In genomic region chr10:8052970-8053445, GRCh38 we compare ENCODE assay signal across 8 cellular contexts. TPM values are rescaled to one million over a fixed set of nuclear protein-coding genes. Genes with fewer than 3 reads are reported as not detected.
DNase-seq lines count a peak whose midpoint lies in the region; ATAC-seq and TF ChIP-seq lines count a peak whose summit lies in the region.

No MANE protein-coding gene starts in this region.

- TF ChIP-seq CTCF in Loucy (conservative IDR thresholded peaks at IDR 0.05; ENCODE audit: low read length), result no peak
- TF ChIP-seq CTCF in osteoblast (IDR thresholded peaks at IDR 0.05; ENCODE audit: extremely low read depth, low read depth, low read length), result peak; percentile 29
- TF ChIP-seq CTCF in testis (IDR thresholded peaks at IDR 0.05), result no peak

- peak overlapping the region; percentile 85 for H3K4me2 ChIP-seq in Loucy (ENCODE audit: low read depth, low read length, poor library complexity, severe bottlenecking)
- H3K4me2 ChIP-seq in osteoblast (ENCODE audit: insufficient read depth, low read length), result peak overlapping the region; percentile 77

- TF ChIP-seq POLR2A in testis (IDR thresholded peaks at IDR 0.05), result no peak

- H3K4me1 ChIP-seq in CD8-positive, alpha-beta memory T cell (ENCODE audit: insufficient read depth, low read length), result peaks cover 59% of the 10 kb centered on the region
- H3K4me1 ChIP-seq in Loucy (ENCODE audit: insufficient read depth, low read length, poor library complexity, severe bottlenecking) (peaks cover 13% of the 10 kb centered on the region), osteoblast (ENCODE audit: insufficient read depth, low read length) (peaks cover 6% of the 10 kb centered on the region), testis (peaks cover 25% of the 10 kb centered on the region)

- peaks cover 0 to 29% (median 10%) of the 10 kb centered on the region in 3 donors for H3K36me3 Mint-ChIP-seq in CD8-positive, alpha-beta memory T cell
- peaks cover 74% of the 10 kb centered on the region for H3K36me3 Mint-ChIP-seq in effector memory CD8-positive, alpha-beta T cell (ENCODE audit: insufficient read depth)

- H3K27me3 ChIP-seq in CD8-positive, alpha-beta memory T cell (ENCODE audit: insufficient read depth, low read length, poor library complexity, severe bottlenecking), result peaks cover 52% of the 10 kb centered on the region
- H3K27me3 ChIP-seq in Loucy (ENCODE audit: insufficient read depth, low read length, poor library complexity, severe bottlenecking) (peaks cover 22% of the 10 kb centered on the region), osteoblast (ENCODE audit: insufficient read depth, low read length) (peaks cover 86% of the 10 kb centered on the region), testis (peaks cover 2% of the 10 kb centered on the region)

- 12 to 18% methylated on average over 11 to 17 of the region's 17 CpGs for WGBS in testis, 2 donors

- H3K9ac ChIP-seq in Loucy (ENCODE audit: low read depth, low read length, poor library complexity, severe bottlenecking), result peak overlapping the region; percentile 7

- no peaks in the 10 kb centered on the region for H3K9me2 ChIP-seq in Loucy (replicated peaks; ENCODE audit: low read depth, low read length)

- H3K9me3 ChIP-seq in CD8-positive, alpha-beta memory T cell (ENCODE audit: low read length), result no peaks in the 10 kb centered on the region
- no peaks in the 10 kb centered on the region for H3K9me3 ChIP-seq in Loucy (ENCODE audit: insufficient read depth, low read depth, low read length)
- H3K9me3 ChIP-seq in osteoblast (ENCODE audit: low read depth, low read length), result no peaks in the 10 kb centered on the region
- H3K9me3 ChIP-seq in testis, result no peaks in the 10 kb centered on the region

- peaks cover 0 to 4% (median 0%) of the 10 kb centered on the region in 5 donors for H3K9me3 Mint-ChIP-seq in CD8-positive, alpha-beta memory T cell
- no peaks in the 10 kb centered on the region for H3K9me3 Mint-ChIP-seq in effector memory CD8-positive, alpha-beta T cell

- H2AFZ ChIP-seq in Loucy (ENCODE audit: low read length) (peak overlapping the region; percentile 34), osteoblast (ENCODE audit: low read length) (no peak overlapping the region)

- POLR2A ChIA-PET in CD8-positive, alpha-beta memory T cell (lab: Charles Lee), result interaction anchor here (0.5 to 1.0 kb wide), 4 partner anchors 8 to 350 kb away, joined by 3 to 4 read pairs (median 3); no protein-coding TSS in a partner anchor

- peaks cover 35 to 41% of the 10 kb centered on the region in 2 donors for H3K27me3 Mint-ChIP-seq in CD8-positive, alpha-beta memory T cell
- peaks cover 26 to 48% of the 10 kb centered on the region in 2 donors for H3K27me3 Mint-ChIP-seq in effector memory CD8-positive, alpha-beta T cell

- H3K4me3 ChIP-seq in CD8-positive, alpha-beta memory T cell (ENCODE audit: low read length), result no peak overlapping the region
- H3K4me3 ChIP-seq in Loucy (ENCODE audit: low read length, poor library complexity, severe bottlenecking) (no peak overlapping the region), osteoblast (ENCODE audit: insufficient read depth, low read length) (no peak overlapping the region), testis (peak overlapping the region in 1 of 2 donors; percentile 51)

- no peaks in the 10 kb centered on the region for H3F3A ChIP-seq in Loucy (ENCODE audit: low read depth)

- peak overlapping the region; percentile 58 to 99 (median 97) for H3K4me3 Mint-ChIP-seq in CD8-positive, alpha-beta memory T cell
- H3K4me3 Mint-ChIP-seq in effector memory CD8-positive, alpha-beta T cell, result peak overlapping the region; percentile 90 to 97

- H3K27ac ChIP-seq in CD8-positive, alpha-beta memory T cell (ENCODE audit: low read depth, low read length), result no peak overlapping the region
- no peak overlapping the region for H3K27ac ChIP-seq in osteoblast (ENCODE audit: low read depth, low read length)
- H3K27ac ChIP-seq in testis, result no peak overlapping the region

- ATAC-seq in effector memory CD8-positive, alpha-beta T cell (replicated peaks), result no peak

- CTCF ChIA-PET in CD8-positive, alpha-beta memory T cell (lab: Charles Lee), result interaction anchor here (0.6 to 2.1 kb wide), 8 partner anchors 8 to 420 kb away, joined by 3 to 8 read pairs (median 3); no protein-coding TSS in a partner anchor

- peaks cover 41 to 61% (median 42%) of the 10 kb centered on the region in 3 donors for H3K4me1 Mint-ChIP-seq in CD8-positive, alpha-beta memory T cell
- H3K4me1 Mint-ChIP-seq in effector memory CD8-positive, alpha-beta T cell (ENCODE audit: low read depth in 2 of 2), result peaks cover 42 to 46% of the 10 kb centered on the region in 2 donors

- H3K27ac Mint-ChIP-seq in CD8-positive, alpha-beta memory T cell, result peak overlapping the region in 7 of 8 donors; percentile 21 to 100 (median 55)
- peak overlapping the region; percentile 97 to 100 for H3K27ac Mint-ChIP-seq in effector memory CD8-positive, alpha-beta T cell

- peak in 1 of 5 donors; percentile 51 for DNase-seq in CD8-positive, alpha-beta memory T cell
- DNase-seq in effector memory CD8-positive, alpha-beta T cell, result no peak
- no peak for DNase-seq in osteoblast (ENCODE audit: insufficient read length, low spot score, missing footprints)
- no peak for DNase-seq in testis
- no peak for DNase-seq in stimulated activated CD4-positive, alpha-beta T cell treated with anti-CD3 and anti-CD28 coated beads, Interleukin-15, amount 100 ng/mL, for 24 hours
- no peak for DNase-seq in DMS53 treated with DMSO at 0.1 percent for 48 hours (lab: John Stamatoyannopoulos, UW; ENCODE audit: unreplicated experiment)
- DNase-seq in SIG-M5 treated with dmso at 0.1 percent for 504 hours (lab: John Stamatoyannopoulos, UW; ENCODE audit: unreplicated experiment), result no peak

- peaks cover 35% of the 10 kb centered on the region for H4K20me1 ChIP-seq in Loucy (ENCODE audit: insufficient read depth, low read length, poor library complexity, severe bottlenecking)
- H4K20me1 ChIP-seq in osteoblast (ENCODE audit: insufficient read depth, low read length), result no peaks in the 10 kb centered on the region

- no peaks in the 10 kb centered on the region for H3K36me3 ChIP-seq in CD8-positive, alpha-beta memory T cell (ENCODE audit: insufficient read depth, low read length)
- H3K36me3 ChIP-seq in Loucy (ENCODE audit: insufficient read depth, low read length), result peaks cover 16% of the 10 kb centered on the region
- no peaks in the 10 kb centered on the region for H3K36me3 ChIP-seq in osteoblast (ENCODE audit: insufficient read depth, low read length)
- no peaks in the 10 kb centered on the region for H3K36me3 ChIP-seq in testis (ENCODE audit: low read depth, missing control alignments)

- intact Hi-C loops in testis (cut with DNase I; ENCODE audit: low total_unique reads), result no loop called here

- H3K79me2 ChIP-seq in Loucy (ENCODE audit: insufficient read depth, low read length), result peaks cover 44% of the 10 kb centered on the region
- H3K79me2 ChIP-seq in osteoblast (ENCODE audit: insufficient read depth, low read length), result no peaks in the 10 kb centered on the region

RNA-seq across cellular contexts. Expression of gene GATA3, which starts 1.5 kb away (rescaled TPM):
- 10 to 100 TPM; 48.9 to 53.3 TPM for total RNA-seq in CD8-positive, alpha-beta memory T cell
- 58.6 TPM for polyA plus RNA-seq in CD8-positive, alpha-beta memory T cell
- total RNA-seq in osteoblast, result not detected in 2 replicates
- 1 to 10 TPM in 1 of 2 donors, under 1 TPM in 1; 0.31 to 1.9 TPM for total RNA-seq in testis
- polyA plus RNA-seq in testis (ENCODE audit: insufficient read depth, low read depth, low replicate concordance), result 0.50 TPM

Comparison
In these comparisons a context has a peak if more than half of its experiments do, and no peak if none do; other contexts are left out.
1. RNA of gene GATA3, which starts 1.5 kb away (total RNA-seq): 48.9 to 53.3 TPM in CD8-positive, alpha-beta memory T cell; 0.31 to 1.9 TPM in testis and not detected in osteoblast; every median in the first group is over 10 times any median in the second.